In the genomic region with DNA sequence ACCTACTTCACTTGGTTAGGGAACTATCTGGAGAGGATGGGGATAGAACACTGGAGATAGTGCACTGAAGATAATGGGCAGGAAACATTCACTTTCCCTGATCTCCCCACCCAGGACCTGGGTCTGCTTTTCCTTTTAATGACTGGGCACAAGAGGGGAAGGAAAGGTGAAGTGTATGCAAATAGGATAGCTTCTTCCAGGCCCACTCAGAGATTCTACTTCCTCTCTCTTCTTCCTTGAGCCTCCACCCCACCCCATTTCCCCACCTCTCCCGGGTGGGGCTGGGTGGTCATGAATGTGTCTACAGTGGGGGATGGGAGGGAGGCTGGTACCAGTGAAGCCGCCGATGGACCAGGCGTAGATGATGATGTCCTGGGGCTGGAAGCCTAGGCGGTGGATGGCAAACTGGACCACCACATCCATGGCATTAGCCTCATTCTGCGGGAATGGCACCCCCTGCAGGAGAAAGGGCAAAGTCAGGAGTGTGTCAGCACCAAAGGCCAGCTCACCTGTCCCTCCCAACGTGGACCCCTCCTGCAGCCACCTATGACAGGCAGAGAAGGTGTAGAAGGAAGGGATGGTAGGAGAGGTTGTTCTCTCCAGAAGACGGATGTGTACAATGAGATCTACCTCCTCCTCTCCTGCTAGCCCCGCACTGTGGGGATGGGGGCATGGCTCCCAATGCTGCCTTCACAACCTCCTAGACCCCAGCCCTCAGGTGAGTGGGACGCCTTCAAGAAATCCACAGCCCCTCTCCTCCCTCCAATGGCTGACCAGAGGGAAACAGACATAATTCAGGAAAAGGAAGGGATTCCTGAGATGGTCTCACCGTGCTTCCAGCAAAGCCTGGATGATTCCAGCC, we compare ENCODE assay signal across 10 cellular contexts.
A peak's percentile ranks its signal among the peaks of the same experiment; 100 is the strongest.
DNase-seq lines count a peak whose midpoint lies in the region; ATAC-seq, FAIRE-seq and TF ChIP-seq lines count a peak whose summit lies in the region.
"Had no signal": no experiment of that assay in that cellular context is flagged by ENCODE, and none has a peak within 500 bp of the region (broad histone marks: within the 10 kb centered on the region; RNA-seq: fewer than 3 reads in every experiment).

No MANE protein-coding gene starts in this region.

- peaks cover 66% of the 10 kb centered on the region for H3K36me3 Mint-ChIP-seq in nephron progenitor cell (ENCODE audit: low read depth)

- H3K27me3 ChIP-seq in HL-60 (ENCODE audit: insufficient read depth, poor library complexity, severe bottlenecking) (no peaks in the 10 kb centered on the region), brain microvascular endothelial cell (replicated peaks) (no peaks in the 10 kb centered on the region)

- ATAC-seq in HG03342 (IDR thresholded peaks at IDR 0.05; ENCODE audit: unreplicated experiment) = no peak

- H3K4me3 Mint-ChIP-seq in nephron progenitor cell = no peak overlapping the region
- H3K4me3 Mint-ChIP-seq: central memory CD8-positive, alpha-beta T cell had no signal

- no peak for FAIRE-seq in D721Med (lab: Jason Lieb, UNC)

- no peak overlapping the region for H3K27ac ChIP-seq in HL-60 (replicated peaks)
- H3K27ac ChIP-seq in brain microvascular endothelial cell = no peak overlapping the region

- no peak for DNase-seq in D721Med (ENCODE audit: insufficient read length, low spot score)
- DNase-seq in HL-60 (ENCODE audit: low read depth in 1 of 2, low spot score in 1 of 2) = no peak
- DNase-seq in brain microvascular endothelial cell = no peak
- DNase-seq in nephron progenitor cell = no peak
- no peak for DNase-seq in amygdala (lab: John Stamatoyannopoulos, UW)
- DNase-seq in AG08396 (ENCODE audit: low spot score) = no peak
- no peak for DNase-seq in islet precursor cell
- DNase-seq: NCI-H1436 treated with DMSO at 0.1 percent for 48 hours had no signal

- TF ChIP-seq CTCF in D721Med (IDR thresholded peaks at IDR 0.05; ENCODE audit: insufficient read depth, missing control alignments) = peak; percentile 15
- TF ChIP-seq CTCF in HL-60 (IDR thresholded peaks at IDR 0.05; ENCODE audit: insufficient read depth, low read length) = peak; percentile 35
- TF ChIP-seq CTCF in brain microvascular endothelial cell (IDR thresholded peaks at IDR 0.05; ENCODE audit: low read depth, low read length, missing control alignments) = peak; percentile 69
- peak; percentile 24 for TF ChIP-seq CTCF in nephron progenitor cell (IDR thresholded peaks at IDR 0.05)

- no peaks in the 10 kb centered on the region for H3K27me3 Mint-ChIP-seq in nephron progenitor cell (ENCODE audit: low read depth, poor library complexity)
- H3K27me3 Mint-ChIP-seq: central memory CD8-positive, alpha-beta T cell had no signal

- in situ Hi-C loops in brain microvascular endothelial cell (cut with HindIII; ENCODE audit: low pct_ligation_motif_present, low sequenced_read_pairs) = no loop called here

- H3K9me3 Mint-ChIP-seq in nephron progenitor cell = no peaks in the 10 kb centered on the region
- H3K9me3 Mint-ChIP-seq: central memory CD8-positive, alpha-beta T cell had no signal

- H3K36me3 ChIP-seq in brain microvascular endothelial cell (replicated peaks) = peaks cover 67% of the 10 kb centered on the region

- peak overlapping the region; percentile 97 for H3K27ac Mint-ChIP-seq in nephron progenitor cell

- peaks cover 13% of the 10 kb centered on the region for H3K4me1 Mint-ChIP-seq in nephron progenitor cell
- H3K4me1 Mint-ChIP-seq: central memory CD8-positive, alpha-beta T cell had no signal

- H3K4me3 ChIP-seq in HL-60 (replicated peaks; ENCODE audit: insufficient read depth, low read length) (no peak overlapping the region), brain microvascular endothelial cell (ENCODE audit: low read depth, low read length) (no peak overlapping the region)

Comparison
In these comparisons a context has a peak if more than half of its experiments do, and no peak if none do; other contexts are left out.
1. CTCF ChIP-seq: peak in every context shown above with its lines; median percentile 69 in brain microvascular endothelial cell; 35 in HL-60; 24 in nephron progenitor cell; 15 in D721Med.